ENCODE assay signal across 1 cellular context in the genomic region with DNA sequence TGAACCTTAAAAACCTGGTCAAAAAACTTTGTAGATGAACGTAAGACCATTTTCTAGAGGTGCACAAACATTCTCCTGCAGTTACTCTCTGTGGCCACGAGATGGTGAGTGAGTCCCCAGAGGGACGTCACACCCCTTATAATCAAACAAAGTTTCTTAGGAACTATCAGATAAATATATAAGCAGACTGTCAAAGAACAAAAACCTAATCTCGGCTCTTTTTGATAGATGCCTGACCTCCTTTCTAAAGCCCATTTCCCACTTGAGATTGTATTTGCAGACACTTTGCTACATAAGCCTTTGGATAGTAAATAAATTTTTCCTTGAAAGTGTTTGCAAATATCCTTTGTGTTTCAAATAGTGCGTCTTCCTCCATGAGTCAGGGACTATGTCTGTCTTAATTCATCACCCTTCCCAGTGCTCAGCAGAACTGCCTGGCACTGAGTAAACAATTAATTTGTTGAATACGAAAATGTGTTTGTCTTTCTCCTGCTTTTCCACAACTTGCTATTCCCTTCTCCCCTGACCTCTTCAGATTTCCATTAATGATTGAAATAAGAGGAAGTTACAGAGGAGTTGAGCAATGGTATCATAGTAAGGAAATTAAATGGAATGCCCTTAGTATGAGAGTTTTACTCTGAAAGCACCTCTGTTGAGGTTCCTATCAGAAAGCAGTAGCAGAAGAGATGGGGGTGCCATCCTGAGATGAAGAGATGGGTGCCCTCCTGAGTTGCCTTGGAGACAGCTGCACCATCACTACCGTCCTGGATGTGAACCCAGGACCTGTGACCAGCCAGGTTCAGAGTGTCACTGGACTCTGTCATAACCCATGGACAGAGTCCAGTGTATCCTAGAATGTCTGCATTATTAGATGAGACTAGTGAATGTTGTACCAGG.
TF ChIP-seq lines count a peak whose summit lies in the region.

No MANE protein-coding gene starts in this region.

TF ChIP-seq in H1, 55 proteins besides CTCF, POLR2A, EP300 and RAD21 (continued from another document):
- TF ChIP-seq, protein P1, sequence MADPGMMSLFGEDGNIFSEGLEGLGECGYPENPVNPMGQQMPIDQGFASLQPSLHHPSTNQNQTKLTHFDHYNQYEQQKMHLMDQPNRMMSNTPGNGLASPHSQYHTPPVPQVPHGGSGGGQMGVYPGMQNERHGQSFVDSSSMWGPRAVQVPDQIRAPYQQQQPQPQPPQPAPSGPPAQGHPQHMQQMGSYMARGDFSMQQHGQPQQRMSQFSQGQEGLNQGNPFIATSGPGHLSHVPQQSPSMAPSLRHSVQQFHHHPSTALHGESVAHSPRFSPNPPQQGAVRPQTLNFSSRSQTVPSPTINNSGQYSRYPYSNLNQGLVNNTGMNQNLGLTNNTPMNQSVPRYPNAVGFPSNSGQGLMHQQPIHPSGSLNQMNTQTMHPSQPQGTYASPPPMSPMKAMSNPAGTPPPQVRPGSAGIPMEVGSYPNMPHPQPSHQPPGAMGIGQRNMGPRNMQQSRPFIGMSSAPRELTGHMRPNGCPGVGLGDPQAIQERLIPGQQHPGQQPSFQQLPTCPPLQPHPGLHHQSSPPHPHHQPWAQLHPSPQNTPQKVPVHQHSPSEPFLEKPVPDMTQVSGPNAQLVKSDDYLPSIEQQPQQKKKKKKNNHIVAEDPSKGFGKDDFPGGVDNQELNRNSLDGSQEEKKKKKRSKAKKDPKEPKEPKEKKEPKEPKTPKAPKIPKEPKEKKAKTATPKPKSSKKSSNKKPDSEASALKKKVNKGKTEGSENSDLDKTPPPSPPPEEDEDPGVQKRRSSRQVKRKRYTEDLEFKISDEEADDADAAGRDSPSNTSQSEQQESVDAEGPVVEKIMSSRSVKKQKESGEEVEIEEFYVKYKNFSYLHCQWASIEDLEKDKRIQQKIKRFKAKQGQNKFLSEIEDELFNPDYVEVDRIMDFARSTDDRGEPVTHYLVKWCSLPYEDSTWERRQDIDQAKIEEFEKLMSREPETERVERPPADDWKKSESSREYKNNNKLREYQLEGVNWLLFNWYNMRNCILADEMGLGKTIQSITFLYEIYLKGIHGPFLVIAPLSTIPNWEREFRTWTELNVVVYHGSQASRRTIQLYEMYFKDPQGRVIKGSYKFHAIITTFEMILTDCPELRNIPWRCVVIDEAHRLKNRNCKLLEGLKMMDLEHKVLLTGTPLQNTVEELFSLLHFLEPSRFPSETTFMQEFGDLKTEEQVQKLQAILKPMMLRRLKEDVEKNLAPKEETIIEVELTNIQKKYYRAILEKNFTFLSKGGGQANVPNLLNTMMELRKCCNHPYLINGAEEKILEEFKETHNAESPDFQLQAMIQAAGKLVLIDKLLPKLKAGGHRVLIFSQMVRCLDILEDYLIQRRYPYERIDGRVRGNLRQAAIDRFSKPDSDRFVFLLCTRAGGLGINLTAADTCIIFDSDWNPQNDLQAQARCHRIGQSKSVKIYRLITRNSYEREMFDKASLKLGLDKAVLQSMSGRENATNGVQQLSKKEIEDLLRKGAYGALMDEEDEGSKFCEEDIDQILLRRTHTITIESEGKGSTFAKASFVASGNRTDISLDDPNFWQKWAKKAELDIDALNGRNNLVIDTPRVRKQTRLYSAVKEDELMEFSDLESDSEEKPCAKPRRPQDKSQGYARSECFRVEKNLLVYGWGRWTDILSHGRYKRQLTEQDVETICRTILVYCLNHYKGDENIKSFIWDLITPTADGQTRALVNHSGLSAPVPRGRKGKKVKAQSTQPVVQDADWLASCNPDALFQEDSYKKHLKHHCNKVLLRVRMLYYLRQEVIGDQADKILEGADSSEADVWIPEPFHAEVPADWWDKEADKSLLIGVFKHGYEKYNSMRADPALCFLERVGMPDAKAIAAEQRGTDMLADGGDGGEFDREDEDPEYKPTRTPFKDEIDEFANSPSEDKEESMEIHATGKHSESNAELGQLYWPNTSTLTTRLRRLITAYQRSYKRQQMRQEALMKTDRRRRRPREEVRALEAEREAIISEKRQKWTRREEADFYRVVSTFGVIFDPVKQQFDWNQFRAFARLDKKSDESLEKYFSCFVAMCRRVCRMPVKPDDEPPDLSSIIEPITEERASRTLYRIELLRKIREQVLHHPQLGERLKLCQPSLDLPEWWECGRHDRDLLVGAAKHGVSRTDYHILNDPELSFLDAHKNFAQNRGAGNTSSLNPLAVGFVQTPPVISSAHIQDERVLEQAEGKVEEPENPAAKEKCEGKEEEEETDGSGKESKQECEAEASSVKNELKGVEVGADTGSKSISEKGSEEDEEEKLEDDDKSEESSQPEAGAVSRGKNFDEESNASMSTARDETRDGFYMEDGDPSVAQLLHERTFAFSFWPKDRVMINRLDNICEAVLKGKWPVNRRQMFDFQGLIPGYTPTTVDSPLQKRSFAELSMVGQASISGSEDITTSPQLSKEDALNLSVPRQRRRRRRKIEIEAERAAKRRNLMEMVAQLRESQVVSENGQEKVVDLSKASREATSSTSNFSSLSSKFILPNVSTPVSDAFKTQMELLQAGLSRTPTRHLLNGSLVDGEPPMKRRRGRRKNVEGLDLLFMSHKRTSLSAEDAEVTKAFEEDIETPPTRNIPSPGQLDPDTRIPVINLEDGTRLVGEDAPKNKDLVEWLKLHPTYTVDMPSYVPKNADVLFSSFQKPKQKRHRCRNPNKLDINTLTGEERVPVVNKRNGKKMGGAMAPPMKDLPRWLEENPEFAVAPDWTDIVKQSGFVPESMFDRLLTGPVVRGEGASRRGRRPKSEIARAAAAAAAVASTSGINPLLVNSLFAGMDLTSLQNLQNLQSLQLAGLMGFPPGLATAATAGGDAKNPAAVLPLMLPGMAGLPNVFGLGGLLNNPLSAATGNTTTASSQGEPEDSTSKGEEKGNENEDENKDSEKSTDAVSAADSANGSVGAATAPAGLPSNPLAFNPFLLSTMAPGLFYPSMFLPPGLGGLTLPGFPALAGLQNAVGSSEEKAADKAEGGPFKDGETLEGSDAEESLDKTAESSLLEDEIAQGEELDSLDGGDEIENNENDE (IDR thresholded peaks at IDR 0.05; ENCODE audit: insufficient replicate concordance, low read length): peak; percentile 49
- no peak for TF ChIP-seq CHD2 (IDR thresholded peaks at IDR 0.05; ENCODE audit: low read length)
